ENCODE assay signal across 14 cellular contexts in genomic region chr3:113405180-113405579, GRCh38. TPM values are rescaled to one million over a fixed set of nuclear protein-coding genes. Genes with fewer than 3 reads are reported as not detected.
DNase-seq lines count a peak whose midpoint lies in the region; ATAC-seq and TF ChIP-seq lines count a peak whose summit lies in the region.
"Had no signal": no experiment of that assay in that cellular context is flagged by ENCODE, and none has a peak within 500 bp of the region (broad histone marks: within the 10 kb centered on the region; RNA-seq: fewer than 3 reads in every experiment).

No MANE protein-coding gene starts in this region.

- TF ChIP-seq CTCF in GM13976 (IDR thresholded peaks at IDR 0.05; ENCODE audit: borderline replicate concordance, control extremely low read depth, extremely low read depth, insufficient read depth, missing control alignments), result no peak

- ATAC-seq in HG02763 (IDR thresholded peaks at IDR 0.05; ENCODE audit: unreplicated experiment), result no peak
- ATAC-seq in activated CD4-positive, CD25-positive, alpha-beta regulatory T cell treated with anti-CD3 and anti-CD28 coated beads, Interleukin-2, amount 50 U/mL, for 24 hours, result no peak

- in situ Hi-C loops in GM13976 (cut with MboI; ENCODE audit: low sequenced_read_pairs, unreplicated experiment), result no loop called here

- DNase-seq in GM13976 (ENCODE audit: low spot score) (peak; percentile 7), OCI-M1 (lab: John Stamatoyannopoulos, UW) (peak; percentile 10), dermis blood vessel endothelial cell (peak; percentile 37), renal cortical epithelial cell (ENCODE audit: low read depth) (peak; percentile 2), putamen (ENCODE audit: low spot score) (no peak), NCI-H146 treated with DMSO at 0.1 percent for 48 hours (lab: John Stamatoyannopoulos, UW; ENCODE audit: unreplicated experiment) (no peak)
- DNase-seq: activated naive CD4-positive, alpha-beta T cell treated with anti-CD3 and anti-CD28 coated beads, Interleukin-2, amount 10 ng/mL, durations not matched to agents 7 days and 5 days; CD4-positive, CD25-positive, alpha-beta regulatory T cell; kidney; MG63; naive B cell; NCI-H510A had no signal

RNA-seq across cellular contexts. Expression of gene CFAP44, which starts 36.1 kb away (rescaled TPM):
- total RNA-seq in dermis blood vessel endothelial cell (0.98 and 2.0 TPM in 2 replicates), renal cortical epithelial cell (under 0.01 and 16.4 TPM in 2 replicates)

Comparison
In these comparisons a context has a peak if more than half of its experiments do, and no peak if none do; other contexts are left out.
1. DNase-seq: peak in GM13976 (single experiment), OCI-M1 (single experiment), dermis blood vessel endothelial cell (single experiment) and renal cortical epithelial cell (single experiment); none in putamen (single experiment) and NCI-H146 treated with DMSO at 0.1 percent for 48 hours (single experiment).